In genomic region chrX:29155286-29155685, GRCh38 we compare ENCODE assay signal across 31 cellular contexts.
"Had no signal": no experiment of that assay in that cellular context is flagged by ENCODE, and none has a peak within 500 bp of the region (broad histone marks: within the 10 kb centered on the region; RNA-seq: fewer than 3 reads in every experiment).

No MANE protein-coding gene starts in this region.

- H3K9ac ChIP-seq: SK-N-SH had no signal

- H3K4me3 Mint-ChIP-seq: activated CD4-positive, alpha-beta memory T cell treated with anti-CD3 and anti-CD28 coated beads for 36 hours; activated CD4-positive, alpha-beta T cell treated with anti-CD3 and anti-CD28 coated beads, Interleukin-2, amount 10 ng/mL, durations not matched to agents 24 days and 14 days; activated naive CD8-positive, alpha-beta T cell treated with anti-CD3 and anti-CD28 coated beads, Interleukin-2, amount 50 U/mL, for 24 hours; activated T-cell treated with anti-CD3 and anti-CD28 coated beads, Interleukin-2, amount 50 U/mL, for 4 hours; T-helper 2 cell treated with Interferon-gamma antibody and Interleukin-4, amounts not matched to agents 5 μg/mL and 100 μg/mL, for 36 hours had no signal

- H3K27ac Mint-ChIP-seq: activated CD4-positive, alpha-beta memory T cell treated with anti-CD3 and anti-CD28 coated beads for 36 hours; activated CD4-positive, alpha-beta T cell treated with anti-CD3 and anti-CD28 coated beads, Interleukin-2, amount 10 ng/mL, durations not matched to agents 24 days and 14 days; activated naive CD4-positive, alpha-beta T cell treated with anti-CD3 and anti-CD28 coated beads, Interleukin-2, amount 50 U/mL, for 72 hours; activated naive CD8-positive, alpha-beta T cell treated with anti-CD3 and anti-CD28 coated beads, Interleukin-2, amount 50 U/mL, for 24 hours; T-helper 2 cell treated with Interferon-gamma antibody and Interleukin-4, amounts not matched to agents 5 μg/mL and 100 μg/mL, for 36 hours had no signal

- H3K9me3 Mint-ChIP-seq: activated CD4-positive, alpha-beta memory T cell treated with anti-CD3 and anti-CD28 coated beads for 36 hours; activated CD4-positive, alpha-beta T cell treated with anti-CD3 and anti-CD28 coated beads, Interleukin-2, amount 10 ng/mL, durations not matched to agents 24 days and 14 days; activated naive CD8-positive, alpha-beta T cell treated with anti-CD3 and anti-CD28 coated beads, Interleukin-2, amount 50 U/mL, for 24 hours had no signal

- H3K4me3 ChIP-seq: ascending aorta, body of pancreas, K562, Peyer's patch, SJCRH30 had no signal

- H3K36me3 ChIP-seq: ascending aorta, Peyer's patch, SJCRH30 had no signal

- H3K27me3 Mint-ChIP-seq: activated CD4-positive, alpha-beta memory T cell treated with anti-CD3 and anti-CD28 coated beads for 36 hours; activated CD4-positive, alpha-beta T cell treated with anti-CD3 and anti-CD28 coated beads, Interleukin-2, amount 10 ng/mL, durations not matched to agents 24 days and 14 days; activated naive CD8-positive, alpha-beta T cell treated with anti-CD3 and anti-CD28 coated beads, Interleukin-2, amount 50 U/mL, for 24 hours had no signal

- H3K9me2 ChIP-seq: SK-N-SH had no signal

- H3K27ac ChIP-seq: ascending aorta, body of pancreas, Peyer's patch, RWPE1, SJCRH30 had no signal

- H3K4me1 ChIP-seq: ascending aorta, body of pancreas, Peyer's patch, SJCRH30 had no signal

- ATAC-seq: activated naive CD4-positive, alpha-beta T cell treated with anti-CD3 and anti-CD28 coated beads, Interleukin-2, amount 50 U/mL, for 72 hours; activated naive CD8-positive, alpha-beta T cell treated with anti-CD3 and anti-CD28 coated beads, Interleukin-2, amount 50 U/mL, for 24 hours; activated T-cell treated with anti-CD3 and anti-CD28 coated beads, Interleukin-2, amount 50 U/mL, for 4 hours; body of pancreas; K562 had no signal

- DNase-seq: activated CD4-positive, alpha-beta memory T cell treated with anti-CD3 and anti-CD28 coated beads for 36 hours; activated CD4-positive, alpha-beta T cell treated with anti-CD3 and anti-CD28 coated beads for 1 hour; activated CD4-positive, alpha-beta T cell treated with anti-CD3 and anti-CD28 coated beads, Interleukin-2, amount 10 ng/mL, durations not matched to agents 24 days and 14 days; activated CD8-positive, alpha-beta memory T cell treated with anti-CD3 and anti-CD28 coated beads for 24 hours; activated effector memory CD4-positive, alpha-beta T cell treated with anti-CD3 and anti-CD28 coated beads, Interleukin-2, amount 50 U/mL, for 16 hours; activated naive CD4-positive, alpha-beta T cell treated with Interleukin-2 at 50 U/mL for 16 hours; activated naive CD8-positive, alpha-beta T cell treated with anti-CD3 and anti-CD28 coated beads, Interleukin-2, amount 50 U/mL, for 24 hours; activated T-cell treated with anti-CD3 and anti-CD28 coated beads, Interleukin-2, amount 50 U/mL, for 4 hours; amniotic stem cell; body of pancreas; central memory CD4-positive, alpha-beta T cell; Karpas-422; MM.1S; NCI-H1105; NCI-H1436; NCI-H1694 treated with DMSO at 0.1 percent for 48 hours; NCI-H2081; NCI-H2171 treated with DMSO at 0.1 percent for 48 hours; NCI-H226; NCI-H526; NK-92 treated with Interleukin-12 subunit alpha and Interleukin-12 subunit beta, amount 100 ng/mL, for 24 hours; Peyer's patch; Right ventricle myocardium superior; SJCRH30; SK-N-SH; SW 1271 had no signal

- H3K9me3 ChIP-seq: ascending aorta, body of pancreas, Peyer's patch, SJCRH30, SK-N-SH had no signal

- H3K4me1 Mint-ChIP-seq: activated CD4-positive, alpha-beta T cell treated with anti-CD3 and anti-CD28 coated beads, Interleukin-2, amount 10 ng/mL, durations not matched to agents 24 days and 14 days; activated naive CD8-positive, alpha-beta T cell treated with anti-CD3 and anti-CD28 coated beads, Interleukin-2, amount 50 U/mL, for 24 hours had no signal

- H3K36me3 Mint-ChIP-seq: activated CD4-positive, alpha-beta memory T cell treated with anti-CD3 and anti-CD28 coated beads for 36 hours; activated naive CD4-positive, alpha-beta T cell treated with anti-CD3 and anti-CD28 coated beads, Interleukin-2, amount 50 U/mL, for 72 hours had no signal

- H3K27me3 ChIP-seq: ascending aorta, body of pancreas, Peyer's patch, SJCRH30 had no signal

- H3K4me2 ChIP-seq: SK-N-SH had no signal
